10 cellular contexts compared by ENCODE assay signal in genomic region chr1:193408782-193409293, GRCh38.
DNase-seq lines count a peak whose midpoint lies in the region; ATAC-seq, FAIRE-seq and TF ChIP-seq lines count a peak whose summit lies in the region.
"Had no signal": no experiment of that assay in that cellular context is flagged by ENCODE, and none has a peak within 500 bp of the region (broad histone marks: within the 10 kb centered on the region; RNA-seq: fewer than 3 reads in every experiment).

No MANE protein-coding gene starts in this region.

- no peaks in the 10 kb centered on the region for H4K20me1 ChIP-seq in HepG2 (ENCODE audit: insufficient read depth, low read length)

- FAIRE-seq in HepG2 (lab: Jason Lieb, UNC), result no peak

- H3K27me3 ChIP-seq in liver (ENCODE audit: control insufficient read depth in 4 of 4, insufficient read depth in 4 of 4, low read length in 3 of 4) (no peaks in the 10 kb centered on the region), HepG2 (ENCODE audit: control insufficient read depth in 1 of 2, insufficient read depth in 2 of 2, low read length in 2 of 2) (no peaks in the 10 kb centered on the region)

- TF ChIP-seq CTCF in liver (IDR thresholded peaks at IDR 0.05; ENCODE audit: low read depth, low read length, missing input control) (no peak), HepG2 (CRISPR knock-in tag; IDR thresholded peaks at IDR 0.05) (no peak)

- H3K79me2 ChIP-seq in HepG2 (ENCODE audit: insufficient read depth, low read length), result no peaks in the 10 kb centered on the region

- H2AFZ ChIP-seq in HepG2 (ENCODE audit: low read length), result no peak overlapping the region

- no TSS peak for BruUV-seq in HepG2 (replicated peaks; lab: Mats Ljungman, UMichigan)

- CTCF ChIA-PET in HepG2 (lab: Yijun Ruan, JAX; ENCODE audit: low intra/inter-chr PET ratio, low total read pairs), result no interaction called here

- H3K4me2 ChIP-seq in HepG2 (ENCODE audit: low read depth, low read length), result no peak overlapping the region

- H3K27ac ChIP-seq in liver (ENCODE audit: low read depth in 1 of 2, low read length in 2 of 2), result no peak overlapping the region
- H3K27ac ChIP-seq in HepG2 (ENCODE audit: extremely low read length, insufficient read depth, low read length), result no peak overlapping the region

- H3K4me3 ChIP-seq in liver (ENCODE audit: low read depth in 1 of 3, low read length in 3 of 3) (no peak overlapping the region), HepG2 (replicated peaks in 1 of 3; ENCODE audit: insufficient read depth in 1 of 3, low read depth in 2 of 3, low read length in 3 of 3) (no peak overlapping the region)

- no peak for DNase-seq in HepG2 (ENCODE audit: low spot score)
- DNase-seq in dermis blood vessel endothelial cell, result peak; percentile 29
- peak; percentile 87 for DNase-seq in mesenteric fat pad (ENCODE audit: low spot score)
- no peak for DNase-seq in NCI-H2029 treated with DMSO at 0.1 percent for 48 hours (lab: John Stamatoyannopoulos, UW)
- no peak for DNase-seq in GM19240 (ENCODE audit: insufficient read length, low spot score)
- no peak for DNase-seq in CD1c-positive myeloid dendritic cell (ENCODE audit: extremely low spot score)
- DNase-seq: activated naive CD8-positive, alpha-beta T cell treated with anti-CD3 and anti-CD28 coated beads, Interleukin-2, amount 10 ng/mL, durations not matched to agents 7 days and 5 days; retina had no signal

- H3K9me3 ChIP-seq in liver (ENCODE audit: control insufficient read depth in 4 of 4, low read length in 3 of 4) (no peaks in the 10 kb centered on the region), HepG2 (ENCODE audit: low read length) (no peaks in the 10 kb centered on the region)

- no peak overlapping the region for H3K9ac ChIP-seq in liver (ENCODE audit: low read depth in 1 of 2, low read length in 2 of 2)
- H3K9ac ChIP-seq in HepG2 (ENCODE audit: insufficient read depth, low read depth, low read length), result no peak overlapping the region

- TF ChIP-seq POLR2A in HepG2 (IDR thresholded peaks at IDR 0.05; ENCODE audit: insufficient read depth in 1 of 2, low read depth in 2 of 2, low read length in 2 of 2), result no peak

- ATAC-seq in HepG2 (no peak), HG03354 (IDR thresholded peaks at IDR 0.05; ENCODE audit: poor library complexity, severe bottlenecking, unreplicated experiment) (no peak)

- in situ Hi-C loops in HepG2 (cut with HindIII; ENCODE audit: extremely low pct_ligation_motif_present, low pct_unique_long_range_greater_than_20kb), result no loop called here

- H3K4me1 ChIP-seq in liver (ENCODE audit: control insufficient read depth in 4 of 4, insufficient read depth in 4 of 4, low read length in 3 of 4) (no peaks in the 10 kb centered on the region), HepG2 (ENCODE audit: insufficient read depth, low read length) (no peaks in the 10 kb centered on the region)

- intact Hi-C loops in HepG2 (cut with micrococcal nuclease; ENCODE audit: unreplicated experiment), result no loop called here

- WGBS in liver, result 61% methylated on average over 9 of the region's 9 CpGs
- 7% methylated on average over 9 of the region's 9 CpGs for WGBS in HepG2 (ENCODE audit: low lambda C conversion rate)

- TF ChIP-seq EP300 in HepG2 (IDR thresholded peaks at IDR 0.05; ENCODE audit: low read depth in 2 of 2, low read length in 2 of 2), result no peak
- TF ChIP-seq EP300 in HepG2 (CRISPR knock-in tag; IDR thresholded peaks at IDR 0.05; ENCODE audit: borderline replicate concordance), result no peak

- peak in 1 of 2 donors; percentile 7 for TF ChIP-seq RAD21 in liver (IDR thresholded peaks at IDR 0.05)
- TF ChIP-seq RAD21 in HepG2 (CRISPR knock-in tag; IDR thresholded peaks at IDR 0.05), result no peak

- POLR2A ChIA-PET in HepG2 (lab: Yijun Ruan, JAX), result no interaction called here

- no peaks in the 10 kb centered on the region for H3K36me3 ChIP-seq in liver (ENCODE audit: control insufficient read depth in 4 of 4, insufficient read depth in 3 of 4, low read depth in 1 of 4, low read length in 3 of 4)
- no peaks in the 10 kb centered on the region for H3K36me3 ChIP-seq in HepG2 (replicated peaks in 1 of 2; ENCODE audit: control insufficient read depth in 1 of 2, insufficient read depth in 2 of 2, low read length in 2 of 2)

TF ChIP-seq in liver, 16 proteins besides CTCF, POLR2A, EP300 and RAD21:
- TF ChIP-seq RXRA (IDR thresholded peaks at IDR 0.05) (peak; percentile 18 to 20), HNF4A (conservative IDR thresholded peaks at IDR 0.05) (no peak), NR2F2 (IDR thresholded peaks at IDR 0.05) (peak; percentile 65), FOXA2 (IDR thresholded peaks at IDR 0.05) (no peak)

TF ChIP-seq in HepG2, 621 proteins besides CTCF, POLR2A, EP300 and RAD21:
- TF ChIP-seq NFATC3 (CRISPR knock-in tag; IDR thresholded peaks at IDR 0.05), result no peak
- TF ChIP-seq ARID5B (CRISPR knock-in tag; IDR thresholded peaks at IDR 0.05), result no peak
- TF ChIP-seq NONO (IDR thresholded peaks at IDR 0.05), result no peak
- no peak for TF ChIP-seq NONO (CRISPR knock-in tag; conservative IDR thresholded peaks at IDR 0.05)
- no peak for TF ChIP-seq ZNF281 (CRISPR knock-in tag; IDR thresholded peaks at IDR 0.05; ENCODE audit: borderline replicate concordance)

Comparison
In these comparisons a context has a peak if more than half of its experiments do, and no peak if none do; other contexts are left out.
1. DNase-seq: peak in dermis blood vessel endothelial cell (single experiment) and mesenteric fat pad (single experiment); none in HepG2 (single experiment), NCI-H2029 treated with DMSO at 0.1 percent for 48 hours (single experiment), GM19240 (single experiment) and CD1c-positive myeloid dendritic cell (single experiment).